In the genomic region with DNA sequence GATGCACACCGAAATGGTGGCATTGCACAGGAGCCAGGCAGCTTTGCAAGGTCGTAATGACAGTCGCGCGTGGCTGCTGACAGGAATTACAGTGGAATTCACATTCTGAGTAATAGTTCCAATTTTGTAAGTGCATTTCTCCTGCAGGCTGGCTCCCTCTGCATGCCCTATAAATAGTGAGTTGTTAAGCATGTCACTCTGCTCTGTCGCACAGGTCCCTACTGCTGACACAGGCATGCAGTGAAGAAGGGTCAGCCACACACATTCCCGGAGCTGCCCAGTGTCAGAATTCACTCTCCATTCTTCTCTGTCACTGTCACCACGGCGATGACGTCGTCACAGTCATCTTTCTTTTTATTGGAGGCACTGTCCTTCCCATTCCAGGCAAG, we compare ENCODE assay signal across 19 cellular contexts. TPM values are rescaled to one million over a fixed set of nuclear protein-coding genes. Genes with fewer than 3 reads are reported as not detected.
DNase-seq lines count a peak whose midpoint lies in the region; ATAC-seq and TF ChIP-seq lines count a peak whose summit lies in the region.
"Had no signal": no experiment of that assay in that cellular context is flagged by ENCODE, and none has a peak within 500 bp of the region (broad histone marks: within the 10 kb centered on the region; RNA-seq: fewer than 3 reads in every experiment).

No MANE protein-coding gene starts in this region.

- POLR2A ChIA-PET in activated CD4-positive, alpha-beta memory T cell treated with anti-CD3 and anti-CD28 coated beads, Interleukin-2, amount 10 ng/mL, durations not matched to agents 7 days and 5 days (lab: Charles Lee), result no interaction called here
- POLR2A ChIA-PET in activated CD4-positive, alpha-beta memory T cell treated with anti-CD3 and anti-CD28 coated beads for 36 hours (lab: Charles Lee), result no interaction called here

- H3K27ac ChIP-seq in lower lobe of right lung (no peak overlapping the region), upper lobe of right lung (no peak overlapping the region)
- H3K27ac ChIP-seq: transverse colon, WERI-Rb-1 had no signal

- no peaks in the 10 kb centered on the region for H3K9me3 Mint-ChIP-seq in activated CD4-positive, alpha-beta memory T cell treated with anti-CD3 and anti-CD28 coated beads, Interleukin-2, amount 10 ng/mL, durations not matched to agents 7 days and 5 days
- no peaks in the 10 kb centered on the region for H3K9me3 Mint-ChIP-seq in activated CD4-positive, alpha-beta memory T cell treated with anti-CD3 and anti-CD28 coated beads for 36 hours
- H3K9me3 Mint-ChIP-seq: central memory CD8-positive, alpha-beta T cell; GM23338; stimulated activated memory B cell treated with anti-CD40 and anti-IgM and Interleukin-4, amounts not matched to agents 10 μg/mL and 1 μg/mL and 100 μg/mL, for 72 hours; T-cell had no signal

- H3K27me3 ChIP-seq in lower lobe of right lung (ENCODE audit: low read depth), result no peaks in the 10 kb centered on the region
- H3K27me3 ChIP-seq in upper lobe of right lung, result no peaks in the 10 kb centered on the region

- H3K36me3 ChIP-seq in lower lobe of right lung (no peaks in the 10 kb centered on the region), upper lobe of right lung (no peaks in the 10 kb centered on the region)
- H3K36me3 ChIP-seq: transverse colon, WERI-Rb-1 had no signal

- peaks cover 3% of the 10 kb centered on the region for H3K27me3 Mint-ChIP-seq in activated CD4-positive, alpha-beta memory T cell treated with anti-CD3 and anti-CD28 coated beads, Interleukin-2, amount 10 ng/mL, durations not matched to agents 7 days and 5 days
- H3K27me3 Mint-ChIP-seq in activated CD4-positive, alpha-beta memory T cell treated with anti-CD3 and anti-CD28 coated beads for 36 hours, result peaks cover 14% of the 10 kb centered on the region

- H3K4me1 ChIP-seq in lower lobe of right lung, result peaks cover 12% of the 10 kb centered on the region
- peaks cover 5% of the 10 kb centered on the region for H3K4me1 ChIP-seq in upper lobe of right lung

- H3K9me3 ChIP-seq in lower lobe of right lung (no peaks in the 10 kb centered on the region), upper lobe of right lung (no peaks in the 10 kb centered on the region)
- H3K9me3 ChIP-seq: transverse colon had no signal

- no peaks in the 10 kb centered on the region for H3K4me1 Mint-ChIP-seq in activated CD4-positive, alpha-beta memory T cell treated with anti-CD3 and anti-CD28 coated beads, Interleukin-2, amount 10 ng/mL, durations not matched to agents 7 days and 5 days
- no peaks in the 10 kb centered on the region for H3K4me1 Mint-ChIP-seq in activated CD4-positive, alpha-beta memory T cell treated with anti-CD3 and anti-CD28 coated beads for 36 hours (ENCODE audit: low read depth)
- H3K4me1 Mint-ChIP-seq: central memory CD8-positive, alpha-beta T cell; GM23338; stimulated activated memory B cell treated with anti-CD40 and anti-IgM and Interleukin-4, amounts not matched to agents 10 μg/mL and 1 μg/mL and 100 μg/mL, for 72 hours; T-cell had no signal

- H3K36me3 Mint-ChIP-seq in activated CD4-positive, alpha-beta memory T cell treated with anti-CD3 and anti-CD28 coated beads, Interleukin-2, amount 10 ng/mL, durations not matched to agents 7 days and 5 days (ENCODE audit: low read depth), result no peaks in the 10 kb centered on the region
- no peaks in the 10 kb centered on the region for H3K36me3 Mint-ChIP-seq in activated CD4-positive, alpha-beta memory T cell treated with anti-CD3 and anti-CD28 coated beads for 36 hours
- H3K36me3 Mint-ChIP-seq: stimulated activated memory B cell treated with anti-CD40 and anti-IgM and Interleukin-4, amounts not matched to agents 10 μg/mL and 1 μg/mL and 100 μg/mL, for 72 hours; T-cell had no signal

- no peak overlapping the region for H3K4me3 ChIP-seq in lower lobe of right lung
- H3K4me3 ChIP-seq in upper lobe of right lung, result no peak overlapping the region
- H3K4me3 ChIP-seq: GM23338, transverse colon had no signal

- TF ChIP-seq CTCF in lower lobe of right lung (IDR thresholded peaks at IDR 0.05) (no peak), upper lobe of right lung (IDR thresholded peaks at IDR 0.05) (no peak)

- intact Hi-C loops in activated CD4-positive, alpha-beta memory T cell treated with anti-CD3 and anti-CD28 coated beads for 36 hours (cut with micrococcal nuclease), result no loop called here
- intact Hi-C loops in lower lobe of right lung (cut with DNase I), result no loop called here
- intact Hi-C loops in upper lobe of right lung (cut with DNase I), result no loop called here

- H3K4me3 Mint-ChIP-seq in activated CD4-positive, alpha-beta memory T cell treated with anti-CD3 and anti-CD28 coated beads, Interleukin-2, amount 10 ng/mL, durations not matched to agents 7 days and 5 days, result no peak overlapping the region
- H3K4me3 Mint-ChIP-seq in activated CD4-positive, alpha-beta memory T cell treated with anti-CD3 and anti-CD28 coated beads for 36 hours, result no peak overlapping the region
- H3K4me3 Mint-ChIP-seq: activated CD8-positive, alpha-beta T cell treated with anti-CD3 and anti-CD28 coated beads, Interleukin-2, amount 10 ng/mL, durations not matched to agents 7 days and 5 days; central memory CD8-positive, alpha-beta T cell; GM23338; stimulated activated memory B cell treated with anti-CD40 and anti-IgM and Interleukin-4, amounts not matched to agents 10 μg/mL and 1 μg/mL and 100 μg/mL, for 72 hours; T-cell had no signal

- no peak overlapping the region for H3K27ac Mint-ChIP-seq in activated CD4-positive, alpha-beta memory T cell treated with anti-CD3 and anti-CD28 coated beads, Interleukin-2, amount 10 ng/mL, durations not matched to agents 7 days and 5 days
- no peak overlapping the region for H3K27ac Mint-ChIP-seq in activated CD4-positive, alpha-beta memory T cell treated with anti-CD3 and anti-CD28 coated beads for 36 hours
- H3K27ac Mint-ChIP-seq: activated CD8-positive, alpha-beta T cell treated with anti-CD3 and anti-CD28 coated beads, Interleukin-2, amount 10 ng/mL, durations not matched to agents 7 days and 5 days; GM23338; stimulated activated memory B cell treated with anti-CD40 and anti-IgM and Interleukin-4, amounts not matched to agents 10 μg/mL and 1 μg/mL and 100 μg/mL, for 72 hours; T-cell had no signal

- CTCF ChIA-PET in activated CD4-positive, alpha-beta memory T cell treated with anti-CD3 and anti-CD28 coated beads, Interleukin-2, amount 10 ng/mL, durations not matched to agents 7 days and 5 days (lab: Charles Lee), result interaction anchor here (0.5 kb wide), 1 partner anchor 67 kb away, joined by 6 read pairs; no protein-coding TSS in a partner anchor
- CTCF ChIA-PET in activated CD4-positive, alpha-beta memory T cell treated with anti-CD3 and anti-CD28 coated beads for 36 hours (lab: Charles Lee), result no interaction called here

- peak; percentile 3 for DNase-seq in activated CD4-positive, alpha-beta memory T cell treated with anti-CD3 and anti-CD28 coated beads, Interleukin-2, amount 10 ng/mL, durations not matched to agents 7 days and 5 days
- DNase-seq in activated CD4-positive, alpha-beta memory T cell treated with anti-CD3 and anti-CD28 coated beads for 36 hours, result no peak
- DNase-seq in cerebellum (ENCODE audit: low spot score) (peak; percentile 17), lower lobe of right lung (no peak), upper lobe of right lung (no peak), NAMALWA (ENCODE audit: low spot score) (no peak), NCI-H226 (no peak), T-helper 9 cell (no peak)
- DNase-seq: activated CD8-positive, alpha-beta T cell treated with anti-CD3 and anti-CD28 coated beads, Interleukin-2, amount 10 ng/mL, durations not matched to agents 7 days and 5 days; DMS153; MV-4-11; NCI-H82; T-cell; transverse colon; WERI-Rb-1 had no signal

- ATAC-seq in lower lobe of right lung (peak; percentile 5 to 37), upper lobe of right lung (peak; percentile 5)
- ATAC-seq: activated CD8-positive, alpha-beta T cell treated with anti-CD3 and anti-CD28 coated beads, Interleukin-2, amount 10 ng/mL, durations not matched to agents 7 days and 5 days; GM23338; stimulated activated memory B cell treated with anti-CD40 and anti-IgM and Interleukin-4, amounts not matched to agents 10 μg/mL and 1 μg/mL and 100 μg/mL, for 72 hours; T-cell had no signal

RNA-seq across cellular contexts. Expression of gene SHH, which starts 49.2 kb away (rescaled TPM):
- total RNA-seq in activated CD4-positive, alpha-beta memory T cell treated with anti-CD3 and anti-CD28 coated beads, Interleukin-2, amount 10 ng/mL, durations not matched to agents 7 days and 5 days, result not detected
- total RNA-seq in activated CD4-positive, alpha-beta memory T cell treated with anti-CD3 and anti-CD28 coated beads for 36 hours, result not detected
- total RNA-seq in cerebellum (3.4 TPM), lower lobe of right lung (7.3 TPM), upper lobe of right lung (10.1 TPM)
- total RNA-seq: GM23338, RPMI7951 had no signal

Comparison
In these comparisons a context has a peak if more than half of its experiments do, and no peak if none do; other contexts are left out.
1. DNase-seq: peak in activated CD4-positive, alpha-beta memory T cell treated with anti-CD3 and anti-CD28 coated beads, Interleukin-2, amount 10 ng/mL, durations not matched to agents 7 days and 5 days (single experiment) and cerebellum (single experiment); none in activated CD4-positive, alpha-beta memory T cell treated with anti-CD3 and anti-CD28 coated beads for 36 hours (single experiment), lower lobe of right lung (single experiment), upper lobe of right lung (single experiment), NAMALWA (single experiment), NCI-H226 (single experiment) and T-helper 9 cell (single experiment).